Comparison of ENCODE assay signal across 16 cellular contexts in genomic region chr4:60945641-60946040, GRCh38.
"Had no signal": no experiment of that assay in that cellular context is flagged by ENCODE, and none has a peak within 500 bp of the region (broad histone marks: within the 10 kb centered on the region; RNA-seq: fewer than 3 reads in every experiment).

No MANE protein-coding gene starts in this region.

- H3K27ac Mint-ChIP-seq: activated CD8-positive, alpha-beta T cell treated with anti-CD3 and anti-CD28 coated beads for 36 hours; activated T-cell treated with anti-CD3 and anti-CD28 coated beads, Interleukin-2, amount 50 U/mL, for 24 hours; naive thymus-derived CD4-positive, alpha-beta T cell; stimulated activated naive CD8-positive, alpha-beta T cell treated with anti-CD3 and anti-CD28 coated beads, Interleukin-15, amount 100 ng/mL, for 72 hours; T-cell had no signal

- ATAC-seq: activated CD8-positive, alpha-beta T cell treated with anti-CD3 and anti-CD28 coated beads for 36 hours; left lung; naive thymus-derived CD4-positive, alpha-beta T cell; stimulated activated naive CD8-positive, alpha-beta T cell treated with anti-CD3 and anti-CD28 coated beads, Interleukin-15, amount 100 ng/mL, for 72 hours; T-cell had no signal

- H3K4me1 Mint-ChIP-seq: naive thymus-derived CD4-positive, alpha-beta T cell; stimulated activated naive CD8-positive, alpha-beta T cell treated with anti-CD3 and anti-CD28 coated beads, Interleukin-15, amount 100 ng/mL, for 72 hours; T-cell had no signal

- H3K36me3 Mint-ChIP-seq: T-cell had no signal

- FAIRE-seq: kidney had no signal

- DNase-seq: activated CD4-positive, alpha-beta T cell treated with anti-CD3 and anti-CD28 coated beads for 48 hours; activated CD4-positive, CD25-positive, alpha-beta regulatory T cell; activated CD8-positive, alpha-beta T cell treated with anti-CD3 and anti-CD28 coated beads for 36 hours; activated naive CD4-positive, alpha-beta T cell treated with anti-CD3 and anti-CD28 coated beads, Interleukin-2, amount 50 U/mL, for 16 hours; activated T-cell treated with anti-CD3 and anti-CD28 coated beads, Interleukin-2, amount 50 U/mL, for 24 hours; dermis blood vessel endothelial cell; effector memory CD4-positive, alpha-beta T cell; glutamatergic neuron; hypothalamus; kidney; left lung; naive thymus-derived CD4-positive, alpha-beta T cell; stimulated activated naive CD8-positive, alpha-beta T cell treated with anti-CD3 and anti-CD28 coated beads, Interleukin-15, amount 100 ng/mL, for 72 hours; T-cell; testis; upper lobe of left lung had no signal

- H3K4me3 Mint-ChIP-seq: activated CD8-positive, alpha-beta T cell treated with anti-CD3 and anti-CD28 coated beads for 36 hours; activated T-cell treated with anti-CD3 and anti-CD28 coated beads, Interleukin-2, amount 50 U/mL, for 24 hours; naive thymus-derived CD4-positive, alpha-beta T cell; stimulated activated naive CD8-positive, alpha-beta T cell treated with anti-CD3 and anti-CD28 coated beads, Interleukin-15, amount 100 ng/mL, for 72 hours; T-cell had no signal

- H3K27me3 Mint-ChIP-seq: activated CD8-positive, alpha-beta T cell treated with anti-CD3 and anti-CD28 coated beads for 36 hours; activated T-cell treated with anti-CD3 and anti-CD28 coated beads, Interleukin-2, amount 50 U/mL, for 24 hours; naive thymus-derived CD4-positive, alpha-beta T cell; stimulated activated naive CD8-positive, alpha-beta T cell treated with anti-CD3 and anti-CD28 coated beads, Interleukin-15, amount 100 ng/mL, for 72 hours; T-cell had no signal
